In genomic region chr19:16367269-16367683, GRCh38 we compare ENCODE assay signal across 8 cellular contexts. TPM values are rescaled to one million over a fixed set of nuclear protein-coding genes. Genes with fewer than 3 reads are reported as not detected.
DNase-seq lines count a peak whose midpoint lies in the region; ATAC-seq and TF ChIP-seq lines count a peak whose summit lies in the region.

No MANE protein-coding gene starts in this region.

- no peak overlapping the region for H3K4me3 ChIP-seq in sigmoid colon
- H3K4me3 ChIP-seq in WERI-Rb-1 (ENCODE audit: low read depth, low read length) = no peak overlapping the region
- no peak overlapping the region for H3K4me3 ChIP-seq in GM23248

- H3K27me3 ChIP-seq in sigmoid colon (no peaks in the 10 kb centered on the region), WERI-Rb-1 (ENCODE audit: insufficient read depth, low read depth, severe bottlenecking) (no peaks in the 10 kb centered on the region), GM23248 (replicated peaks; ENCODE audit: insufficient read depth) (no peaks in the 10 kb centered on the region)

- 44 to 86% methylated on average over 10 of the region's 10 CpGs for WGBS in sigmoid colon, 2 donors
- WGBS in GM23248 (ENCODE audit: low coverage in 1 of 2, low lambda C conversion rate in 2 of 2, missing lambda C conversion rate in 2 of 2), 2 experiments = 93 to 94% methylated on average over 10 of the region's 10 CpGs

- intact Hi-C loops in sigmoid colon (cut with DNase I) = no loop called here

- no peak for TF ChIP-seq POLR2A in sigmoid colon (IDR thresholded peaks at IDR 0.05)

- peak; percentile 45 to 57 for DNase-seq in activated CD4-positive, alpha-beta T cell treated with anti-CD3 and anti-CD28 coated beads, Interleukin-2, amount 50 U/mL, for 48 hours
- DNase-seq in sigmoid colon (peak; percentile 27), SW 1271 (lab: John Stamatoyannopoulos, UW) (no peak), WERI-Rb-1 (no peak), ureter (ENCODE audit: low spot score) (no peak), GM23248 (no peak)

- H2AFZ ChIP-seq in GM23248 = no peak overlapping the region

- no peak for TF ChIP-seq EP300 in sigmoid colon (IDR thresholded peaks at IDR 0.05)

- in situ Hi-C loops in GM23248 (cut with MboI) = no loop called here

- no peaks in the 10 kb centered on the region for H3K9me3 ChIP-seq in sigmoid colon
- no peaks in the 10 kb centered on the region for H3K9me3 ChIP-seq in WERI-Rb-1 (ENCODE audit: severe bottlenecking)
- H3K9me3 ChIP-seq in GM23248 (ENCODE audit: low read depth) = no peaks in the 10 kb centered on the region

- H3K4me2 ChIP-seq in GM23248 (ENCODE audit: unreplicated experiment) = no peak overlapping the region

- H3K27ac ChIP-seq in sigmoid colon = peak overlapping the region in 3 of 4 donors; percentile 21 to 47 (median 45)
- no peak overlapping the region for H3K27ac ChIP-seq in WERI-Rb-1
- H3K27ac ChIP-seq in GM23248 = no peak overlapping the region

- H3K9ac ChIP-seq in GM23248 = no peak overlapping the region

- peak; percentile 46 for ATAC-seq in GM18868 (IDR thresholded peaks at IDR 0.05; ENCODE audit: unreplicated experiment)
- peak; percentile 30 for ATAC-seq in HG03097 (IDR thresholded peaks at IDR 0.05; ENCODE audit: low FRiP score, unreplicated experiment)

- H3F3A ChIP-seq in GM23248 (ENCODE audit: insufficient read depth) = no peaks in the 10 kb centered on the region

- no peaks in the 10 kb centered on the region for H3K36me3 ChIP-seq in sigmoid colon
- H3K36me3 ChIP-seq in WERI-Rb-1 = no peaks in the 10 kb centered on the region
- no peaks in the 10 kb centered on the region for H3K36me3 ChIP-seq in GM23248 (ENCODE audit: low read depth)

- TF ChIP-seq CTCF in sigmoid colon (IDR thresholded peaks at IDR 0.05) = no peak
- no peak for TF ChIP-seq CTCF in WERI-Rb-1 (IDR thresholded peaks at IDR 0.05; ENCODE audit: low read depth, low read length)

- no peaks in the 10 kb centered on the region for H3K9me2 ChIP-seq in GM23248 (ENCODE audit: insufficient read depth)

- H4K20me1 ChIP-seq in GM23248 (ENCODE audit: insufficient read depth) = no peaks in the 10 kb centered on the region

- H3K4me1 ChIP-seq in sigmoid colon = peaks cover 0 to 9% (median 6%) of the 10 kb centered on the region in 4 donors
- H3K4me1 ChIP-seq in GM23248 (ENCODE audit: insufficient read depth) = no peaks in the 10 kb centered on the region

- no peaks in the 10 kb centered on the region for H3K79me2 ChIP-seq in GM23248 (ENCODE audit: insufficient read depth)

RNA-seq across cellular contexts. Expression of gene KLF2, which starts 42.6 kb away (rescaled TPM):
- total RNA-seq in sigmoid colon = 10 to 100 TPM; 17.1 to 49.3 (median 28.3) TPM
- polyA plus RNA-seq in sigmoid colon = 10 to 100 TPM in 1 of 3 donors, 1 to 10 TPM in 2; 2.8 to 25.9 (median 3.6) TPM
- 56.1 TPM for total RNA-seq in ureter
- total RNA-seq in GM23248 (2014; rRNA removed; shearing (Covaris generic)) = 3.3 and 11.3 TPM in 2 replicates
- polyA plus RNA-seq in GM23248 (2016; fragmentation: Nextera tagmentation; extraction: Ambion mirVana) = 7.8 and 10.8 TPM in 2 replicates

Comparison
In these comparisons a context has a peak if more than half of its experiments do, and no peak if none do; other contexts are left out.
1. DNase-seq: peak in activated CD4-positive, alpha-beta T cell treated with anti-CD3 and anti-CD28 coated beads, Interleukin-2, amount 50 U/mL, for 48 hours (2 of 2) and sigmoid colon (single experiment); none in SW 1271 (0 of 2), WERI-Rb-1 (single experiment), ureter (single experiment) and GM23248 (single experiment).
2. H3K27ac ChIP-seq: peak in sigmoid colon (3 of 4); none in WERI-Rb-1 (single experiment) and GM23248 (single experiment).